In the genomic region with DNA sequence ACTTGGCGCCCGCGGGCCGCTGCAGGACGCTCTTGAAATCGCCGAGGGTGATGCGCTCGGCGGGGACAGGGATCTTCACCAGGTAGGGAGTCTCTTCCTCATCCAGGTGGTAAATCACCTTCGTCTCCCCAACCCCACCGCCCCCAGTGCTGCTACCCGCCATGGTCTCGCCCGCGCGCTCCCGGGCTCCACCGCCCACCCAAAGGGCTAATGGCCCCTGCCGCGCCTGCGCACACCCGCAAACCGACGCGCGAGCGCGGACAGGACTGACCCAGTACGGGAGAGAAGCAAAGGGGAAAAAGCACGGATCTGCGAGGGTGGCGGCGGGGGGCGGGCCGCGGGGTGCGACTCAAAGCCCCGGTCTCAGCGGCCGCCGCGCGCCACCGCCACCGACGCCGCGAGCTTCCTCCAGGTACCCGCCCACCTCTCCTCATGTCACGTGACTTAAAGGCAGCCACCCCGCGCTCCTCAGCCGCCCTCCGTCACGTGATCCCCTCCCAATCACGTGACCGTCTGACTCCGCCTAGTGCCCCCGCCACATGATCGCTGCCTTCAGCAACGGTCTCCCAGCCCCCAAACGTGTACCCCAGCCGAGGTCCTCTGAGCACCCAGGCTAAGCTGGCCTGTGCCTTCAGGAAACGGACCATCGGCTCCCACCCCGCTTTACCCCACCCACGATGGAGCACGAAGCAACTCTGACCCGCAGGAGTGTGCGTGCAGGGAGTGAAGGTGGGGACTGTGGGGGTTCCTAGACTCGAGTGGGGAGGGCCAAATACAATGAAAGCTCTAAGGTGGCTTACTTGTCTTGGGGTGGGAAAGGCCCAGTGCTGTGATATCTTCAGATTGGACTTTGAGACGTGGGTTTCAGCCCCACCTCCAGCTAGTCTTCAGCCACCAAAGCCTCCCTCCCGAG, we compare ENCODE assay signal across 1 cellular context.
A peak's percentile ranks its signal among the peaks of the same experiment; 100 is the strongest.
TF ChIP-seq lines count a peak whose summit lies in the region.

DVL2 (minus strand) TSS at position 418 of the 913 bp plus-strand sequence; CDS start at position 163, 255 bp downstream.

TF ChIP-seq in HepG2, 621 proteins besides CTCF, POLR2A, EP300 and RAD21 (continued from another document and continues in another):
- TF ChIP-seq, protein P1, sequence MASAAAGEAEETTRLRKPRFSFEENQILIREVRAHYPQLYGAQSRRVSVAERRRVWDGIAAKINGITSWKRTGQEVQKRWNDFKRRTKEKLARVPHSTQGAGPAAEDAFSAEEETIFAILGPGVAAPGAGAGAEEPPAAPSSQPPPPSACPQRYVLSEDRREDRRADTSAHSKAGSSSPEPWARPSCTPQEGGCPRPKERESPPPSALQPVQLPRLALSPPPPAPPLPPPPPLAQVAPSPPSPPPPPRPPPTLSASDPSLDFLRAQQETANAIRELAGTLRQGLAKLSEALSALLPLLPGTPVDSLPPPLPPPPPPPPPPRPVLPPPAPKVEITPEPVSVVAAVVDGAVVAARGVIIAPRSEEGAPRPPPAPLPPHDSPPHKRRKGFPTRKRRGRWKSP (CRISPR knock-in tag; IDR thresholded peaks at IDR 0.05), result peak; percentile 31; the same call in 1 of the 2 replicates
- TF ChIP-seq MEF2D (CRISPR knock-in tag; IDR thresholded peaks at IDR 0.05), result no peak; the same call in 1 of the 2 replicates
- peak; percentile 86 for TF ChIP-seq ZNF740 (CRISPR knock-in tag; IDR thresholded peaks at IDR 0.05)
- no peak for TF ChIP-seq ZFYVE20 (CRISPR knock-in tag; IDR thresholded peaks at IDR 0.05; ENCODE audit: borderline replicate concordance, low read depth)
- TF ChIP-seq HNRNPH1 (optimal IDR thresholded peaks at IDR 0.05; ENCODE audit: low read depth, low read length), result peak; percentile 95
- TF ChIP-seq ZNF329 (CRISPR knock-in tag; IDR thresholded peaks at IDR 0.05; ENCODE audit: low read depth), result no peak
- peak; percentile 86 for TF ChIP-seq HOXA3 (CRISPR knock-in tag; IDR thresholded peaks at IDR 0.05)
- TF ChIP-seq KLF13 (CRISPR knock-in tag; IDR thresholded peaks at IDR 0.05), result no peak; the same call in 1 of the 2 replicates
- TF ChIP-seq ZNF670 (CRISPR knock-in tag; IDR thresholded peaks at IDR 0.05; ENCODE audit: borderline replicate concordance), result 0 out of 2 replicates have a peak, but pooled peaks have one; percentile 66
- TF ChIP-seq, protein P2, sequence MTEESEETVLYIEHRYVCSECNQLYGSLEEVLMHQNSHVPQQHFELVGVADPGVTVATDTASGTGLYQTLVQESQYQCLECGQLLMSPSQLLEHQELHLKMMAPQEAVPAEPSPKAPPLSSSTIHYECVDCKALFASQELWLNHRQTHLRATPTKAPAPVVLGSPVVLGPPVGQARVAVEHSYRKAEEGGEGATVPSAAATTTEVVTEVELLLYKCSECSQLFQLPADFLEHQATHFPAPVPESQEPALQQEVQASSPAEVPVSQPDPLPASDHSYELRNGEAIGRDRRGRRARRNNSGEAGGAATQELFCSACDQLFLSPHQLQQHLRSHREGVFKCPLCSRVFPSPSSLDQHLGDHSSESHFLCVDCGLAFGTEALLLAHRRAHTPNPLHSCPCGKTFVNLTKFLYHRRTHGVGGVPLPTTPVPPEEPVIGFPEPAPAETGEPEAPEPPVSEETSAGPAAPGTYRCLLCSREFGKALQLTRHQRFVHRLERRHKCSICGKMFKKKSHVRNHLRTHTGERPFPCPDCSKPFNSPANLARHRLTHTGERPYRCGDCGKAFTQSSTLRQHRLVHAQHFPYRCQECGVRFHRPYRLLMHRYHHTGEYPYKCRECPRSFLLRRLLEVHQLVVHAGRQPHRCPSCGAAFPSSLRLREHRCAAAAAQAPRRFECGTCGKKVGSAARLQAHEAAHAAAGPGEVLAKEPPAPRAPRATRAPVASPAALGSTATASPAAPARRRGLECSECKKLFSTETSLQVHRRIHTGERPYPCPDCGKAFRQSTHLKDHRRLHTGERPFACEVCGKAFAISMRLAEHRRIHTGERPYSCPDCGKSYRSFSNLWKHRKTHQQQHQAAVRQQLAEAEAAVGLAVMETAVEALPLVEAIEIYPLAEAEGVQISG (CRISPR knock-in tag; IDR thresholded peaks at IDR 0.05), result peak; percentile 86
- TF ChIP-seq ZNF7 (CRISPR knock-in tag; IDR thresholded peaks at IDR 0.05), result no peak
- TF ChIP-seq ZNF546 (CRISPR knock-in tag; conservative IDR thresholded peaks at IDR 0.05), result no peak
- TF ChIP-seq ZNF543 (CRISPR knock-in tag; IDR thresholded peaks at IDR 0.05), result peak; percentile 75
- TF ChIP-seq TOPORS (CRISPR knock-in tag; IDR thresholded peaks at IDR 0.05), result 0 out of 2 replicates have a peak, but pooled peaks have one; percentile 57
- TF ChIP-seq SRSF9 (IDR thresholded peaks at IDR 0.05; ENCODE audit: borderline replicate concordance, insufficient read depth, low read depth, low read length, poor library complexity, severe bottlenecking), result no peak
- TF ChIP-seq ARID2 (CRISPR knock-in tag; IDR thresholded peaks at IDR 0.05; ENCODE audit: borderline replicate concordance), result peak; percentile 72; the same call in 1 of the 2 replicates
- peak; percentile 56; the same call in 1 of the 2 replicates for TF ChIP-seq MEIS2 (CRISPR knock-in tag; IDR thresholded peaks at IDR 0.05)
- 0 out of 2 replicates have a peak, but pooled peaks have one; percentile 37 for TF ChIP-seq TBX3 (IDR thresholded peaks at IDR 0.05; ENCODE audit: borderline replicate concordance)
- no peak for TF ChIP-seq RFX3 (CRISPR knock-in tag; IDR thresholded peaks at IDR 0.05)
- peak; percentile 69 for TF ChIP-seq ZBTB38 (CRISPR knock-in tag; IDR thresholded peaks at IDR 0.05)
- TF ChIP-seq HNF1A (IDR thresholded peaks at IDR 0.05; ENCODE audit: low read depth), result peak; percentile 35; the same call in 1 of the 2 replicates
- peak; percentile 72; the same call in 1 of the 2 replicates for TF ChIP-seq HNF1A (CRISPR knock-in tag; IDR thresholded peaks at IDR 0.05; ENCODE audit: borderline replicate concordance)
- no peak for TF ChIP-seq MED8 (CRISPR knock-in tag; IDR thresholded peaks at IDR 0.05; ENCODE audit: insufficient replicate concordance)
- TF ChIP-seq, protein P3, sequence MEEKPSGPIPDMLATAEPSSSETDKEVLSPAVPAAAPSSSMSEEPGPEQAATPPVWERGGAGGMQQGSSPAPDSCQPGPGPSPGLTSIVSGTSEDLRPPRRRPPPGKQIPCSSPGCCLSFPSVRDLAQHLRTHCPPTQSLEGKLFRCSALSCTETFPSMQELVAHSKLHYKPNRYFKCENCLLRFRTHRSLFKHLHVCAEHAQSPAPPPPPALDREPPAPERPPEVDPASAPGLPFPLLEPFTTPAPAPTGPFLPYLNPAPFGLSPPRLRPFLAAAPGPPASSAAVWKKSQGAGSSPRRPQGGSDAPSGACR (CRISPR knock-in tag; IDR thresholded peaks at IDR 0.05), result no peak
- TF ChIP-seq POLR2G (IDR thresholded peaks at IDR 0.05; ENCODE audit: low read depth, low read length), result peak; percentile 97
- TF ChIP-seq ZBTB4 (CRISPR knock-in tag; IDR thresholded peaks at IDR 0.05; ENCODE audit: borderline replicate concordance), result peak; percentile 52; the same call in 1 of the 2 replicates
- TF ChIP-seq ZC3H13 (CRISPR knock-in tag; IDR thresholded peaks at IDR 0.05), result peak; percentile 100
- TF ChIP-seq ZBTB44 (CRISPR knock-in tag; IDR thresholded peaks at IDR 0.05), result no peak
- TF ChIP-seq MXD3 (CRISPR knock-in tag; IDR thresholded peaks at IDR 0.05), result peak; percentile 42
- TF ChIP-seq HNRNPL (IDR thresholded peaks at IDR 0.05; ENCODE audit: low read depth, low read length), result 0 out of 2 replicates have a peak, but pooled peaks have one; percentile 63
- no peak for TF ChIP-seq ZNF615 (CRISPR knock-in tag; IDR thresholded peaks at IDR 0.05; ENCODE audit: borderline replicate concordance)
- TF ChIP-seq PRMT3 (CRISPR knock-in tag; IDR thresholded peaks at IDR 0.05; ENCODE audit: borderline replicate concordance, low read depth), result no peak; the same call in 1 of the 2 replicates
- no peak for TF ChIP-seq EHMT2 (IDR thresholded peaks at IDR 0.05; ENCODE audit: borderline replicate concordance, low read depth, low read length)
- TF ChIP-seq, protein P4, sequence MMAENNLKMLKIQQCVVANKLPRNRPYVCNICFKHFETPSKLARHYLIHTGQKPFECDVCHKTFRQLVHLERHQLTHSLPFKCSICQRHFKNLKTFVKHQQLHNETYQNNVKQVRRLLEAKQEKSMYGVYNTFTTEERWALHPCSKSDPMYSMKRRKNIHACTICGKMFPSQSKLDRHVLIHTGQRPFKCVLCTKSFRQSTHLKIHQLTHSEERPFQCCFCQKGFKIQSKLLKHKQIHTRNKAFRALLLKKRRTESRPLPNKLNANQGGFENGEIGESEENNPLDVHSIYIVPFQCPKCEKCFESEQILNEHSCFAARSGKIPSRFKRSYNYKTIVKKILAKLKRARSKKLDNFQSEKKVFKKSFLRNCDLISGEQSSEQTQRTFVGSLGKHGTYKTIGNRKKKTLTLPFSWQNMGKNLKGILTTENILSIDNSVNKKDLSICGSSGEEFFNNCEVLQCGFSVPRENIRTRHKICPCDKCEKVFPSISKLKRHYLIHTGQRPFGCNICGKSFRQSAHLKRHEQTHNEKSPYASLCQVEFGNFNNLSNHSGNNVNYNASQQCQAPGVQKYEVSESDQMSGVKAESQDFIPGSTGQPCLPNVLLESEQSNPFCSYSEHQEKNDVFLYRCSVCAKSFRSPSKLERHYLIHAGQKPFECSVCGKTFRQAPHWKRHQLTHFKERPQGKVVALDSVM (CRISPR knock-in tag; IDR thresholded peaks at IDR 0.05), result no peak
- TF ChIP-seq HIVEP1 (CRISPR knock-in tag; IDR thresholded peaks at IDR 0.05), result no peak
- peak; percentile 57 for TF ChIP-seq MAF1 (CRISPR knock-in tag; IDR thresholded peaks at IDR 0.05; ENCODE audit: borderline replicate concordance)
